In the genomic region with DNA sequence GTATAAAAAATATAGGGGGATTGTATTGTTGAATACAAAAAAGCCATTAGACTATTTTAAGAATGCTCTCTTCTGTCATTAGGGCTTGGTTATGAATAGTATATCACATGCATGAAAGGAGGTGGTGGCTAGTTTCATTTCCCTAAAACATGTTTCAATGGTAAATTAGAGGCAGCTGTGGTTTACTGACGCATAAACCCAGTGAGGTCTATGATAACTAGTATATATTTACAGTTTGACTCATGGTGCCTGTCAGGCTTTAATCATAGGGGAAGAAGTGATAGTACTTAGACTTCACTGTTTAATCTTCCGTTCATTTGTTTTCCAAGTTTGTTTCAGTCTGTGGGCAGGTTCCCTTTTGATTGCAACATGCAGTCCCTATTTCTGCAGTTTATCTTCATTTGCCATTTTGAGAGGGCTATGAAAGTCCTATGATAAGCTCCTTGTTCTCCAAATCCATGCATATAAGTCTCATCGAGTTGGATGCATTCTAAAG, we compare ENCODE assay signal across 8 cellular contexts. TPM values are rescaled to one million over a fixed set of nuclear protein-coding genes. Genes with fewer than 3 reads are reported as not detected.
A peak's percentile ranks its signal among the peaks of the same experiment; 100 is the strongest.
DNase-seq lines count a peak whose midpoint lies in the region; ATAC-seq, FAIRE-seq and TF ChIP-seq lines count a peak whose summit lies in the region.

No MANE protein-coding gene starts in this region.

- intact Hi-C loops in HepG2 (cut with micrococcal nuclease; ENCODE audit: unreplicated experiment), result no loop called here

- no peak overlapping the region; a peak in 1 of 6 replicates for H3K4me3 ChIP-seq in HepG2 (replicated peaks in 1 of 3; ENCODE audit: insufficient read depth in 1 of 3, low read depth in 2 of 3, low read length in 3 of 3)

- H3K9ac ChIP-seq in HepG2 (ENCODE audit: insufficient read depth, low read depth, low read length), result no peak overlapping the region

- in situ Hi-C loops in HepG2 (cut with HindIII; ENCODE audit: extremely low pct_ligation_motif_present, low pct_unique_long_range_greater_than_20kb), result no loop called here

- H3K9me3 ChIP-seq in HepG2 (ENCODE audit: low read length), result no peaks in the 10 kb centered on the region

- POLR2A ChIA-PET in activated naive CD8-positive, alpha-beta T cell treated with anti-CD3 and anti-CD28 coated beads, Interleukin-2, amount 10 ng/mL, durations not matched to agents 7 days and 5 days (lab: Charles Lee), result interaction anchor here (0.9 kb wide), 1 partner anchor 54 kb away, joined by 3 read pairs; no protein-coding TSS in a partner anchor
- POLR2A ChIA-PET in HepG2 (lab: Yijun Ruan, JAX), result interaction anchor here (1.0 to 2.2 kb wide), 4 partner anchors 12 to 55 kb away, joined by 3 to 11 read pairs (median 6); a partner anchor contains a TSS

- no peaks in the 10 kb centered on the region for H3K9me3 Mint-ChIP-seq in activated naive CD8-positive, alpha-beta T cell treated with anti-CD3 and anti-CD28 coated beads, Interleukin-2, amount 10 ng/mL, durations not matched to agents 7 days and 5 days

- DNase-seq in activated T-cell treated with anti-CD3 and anti-CD28 coated beads for 24 hours (ENCODE audit: low read depth) (peak; percentile 24), activated T-cell treated with anti-CD3 and anti-CD28 coated beads for 4 hours (no peak), H54 (ENCODE audit: insufficient read length, low spot score) (peak; percentile 40), M059J (ENCODE audit: low read depth) (peak; percentile 94), HepG2 (ENCODE audit: low spot score) (peak; percentile 94), epidermal melanocyte (ENCODE audit: insufficient read length, low spot score) (no peak), NK-92 (lab: John Stamatoyannopoulos, UW; ENCODE audit: unreplicated experiment) (no peak)
- DNase-seq in activated naive CD8-positive, alpha-beta T cell treated with anti-CD3 and anti-CD28 coated beads, Interleukin-2, amount 10 ng/mL, durations not matched to agents 7 days and 5 days, result no peak

- no TSS peak for BruUV-seq in HepG2 (replicated peaks; lab: Mats Ljungman, UMichigan)

- ATAC-seq in activated naive CD8-positive, alpha-beta T cell treated with anti-CD3 and anti-CD28 coated beads, Interleukin-2, amount 10 ng/mL, durations not matched to agents 7 days and 5 days (ENCODE audit: low read depth), result peak; percentile 92
- peak; percentile 87 for ATAC-seq in HepG2

- TF ChIP-seq RAD21 in HepG2 (CRISPR knock-in tag; IDR thresholded peaks at IDR 0.05), result no peak

- peak overlapping the region; percentile 29 for H3K4me2 ChIP-seq in HepG2 (ENCODE audit: low read depth, low read length)

- H3K27ac ChIP-seq in HepG2 (ENCODE audit: extremely low read length, insufficient read depth, low read length), result peak overlapping the region; percentile 1

- 6% methylated on average over 3 of the region's 3 CpGs for WGBS in HepG2 (ENCODE audit: low lambda C conversion rate)

- no peaks in the 10 kb centered on the region for H3K27me3 ChIP-seq in HepG2 (ENCODE audit: control insufficient read depth in 1 of 2, insufficient read depth in 2 of 2, low read length in 2 of 2)

- no peak overlapping the region for H2AFZ ChIP-seq in HepG2 (ENCODE audit: low read length)

- peaks cover 19% of the 10 kb centered on the region for H3K4me1 Mint-ChIP-seq in activated naive CD8-positive, alpha-beta T cell treated with anti-CD3 and anti-CD28 coated beads, Interleukin-2, amount 10 ng/mL, durations not matched to agents 7 days and 5 days

- no peaks in the 10 kb centered on the region for H3K36me3 ChIP-seq in HepG2 (replicated peaks in 1 of 2; ENCODE audit: control insufficient read depth in 1 of 2, insufficient read depth in 2 of 2, low read length in 2 of 2)

- peak overlapping the region; percentile 59 for H3K4me3 Mint-ChIP-seq in activated naive CD8-positive, alpha-beta T cell treated with anti-CD3 and anti-CD28 coated beads, Interleukin-2, amount 10 ng/mL, durations not matched to agents 7 days and 5 days

- peaks cover 2% of the 10 kb centered on the region for H3K36me3 Mint-ChIP-seq in activated naive CD8-positive, alpha-beta T cell treated with anti-CD3 and anti-CD28 coated beads, Interleukin-2, amount 10 ng/mL, durations not matched to agents 7 days and 5 days

- no peaks in the 10 kb centered on the region for H4K20me1 ChIP-seq in HepG2 (ENCODE audit: insufficient read depth, low read length)

- TF ChIP-seq CTCF in HepG2 (CRISPR knock-in tag; IDR thresholded peaks at IDR 0.05), result no peak

- CTCF ChIA-PET in HepG2 (lab: Yijun Ruan, JAX; ENCODE audit: low intra/inter-chr PET ratio, low total read pairs), result no interaction called here

- no peaks in the 10 kb centered on the region for H3K79me2 ChIP-seq in HepG2 (ENCODE audit: insufficient read depth, low read length)

- peaks cover under 1% of the 10 kb centered on the region for H3K27me3 Mint-ChIP-seq in activated naive CD8-positive, alpha-beta T cell treated with anti-CD3 and anti-CD28 coated beads, Interleukin-2, amount 10 ng/mL, durations not matched to agents 7 days and 5 days

- TF ChIP-seq EP300 in HepG2 (IDR thresholded peaks at IDR 0.05; ENCODE audit: low read depth in 2 of 2, low read length in 2 of 2) (peak in 1 of 2 experiments; percentile 94; a peak in 2 of 4 replicates), HepG2 (CRISPR knock-in tag; IDR thresholded peaks at IDR 0.05; ENCODE audit: borderline replicate concordance) (peak; percentile 85)

- TF ChIP-seq POLR2A in H54 (IDR thresholded peaks at IDR 0.05; ENCODE audit: low read depth, low read length) (no peak), HepG2 (IDR thresholded peaks at IDR 0.05; ENCODE audit: insufficient read depth in 1 of 2, low read depth in 2 of 2, low read length in 2 of 2) (no peak)

- peaks cover 40% of the 10 kb centered on the region for H3K4me1 ChIP-seq in HepG2 (ENCODE audit: insufficient read depth, low read length)

- FAIRE-seq in H54 (lab: Jason Lieb, UNC) (peak; percentile 90), HepG2 (lab: Jason Lieb, UNC) (peak; percentile 8)

- peak overlapping the region; percentile 72 for H3K27ac Mint-ChIP-seq in activated naive CD8-positive, alpha-beta T cell treated with anti-CD3 and anti-CD28 coated beads, Interleukin-2, amount 10 ng/mL, durations not matched to agents 7 days and 5 days

TF ChIP-seq in HepG2, 621 proteins besides CTCF, POLR2A, EP300 and RAD21 (continues in another document):
- TF ChIP-seq NFIC (IDR thresholded peaks at IDR 0.05; ENCODE audit: low read length), result peak; percentile 64; the same call in 1 of the 2 replicates
- TF ChIP-seq HOXD1 (CRISPR knock-in tag; IDR thresholded peaks at IDR 0.05), result peak; percentile 91; the same call in 1 of the 2 replicates
- TF ChIP-seq, protein P1, sequence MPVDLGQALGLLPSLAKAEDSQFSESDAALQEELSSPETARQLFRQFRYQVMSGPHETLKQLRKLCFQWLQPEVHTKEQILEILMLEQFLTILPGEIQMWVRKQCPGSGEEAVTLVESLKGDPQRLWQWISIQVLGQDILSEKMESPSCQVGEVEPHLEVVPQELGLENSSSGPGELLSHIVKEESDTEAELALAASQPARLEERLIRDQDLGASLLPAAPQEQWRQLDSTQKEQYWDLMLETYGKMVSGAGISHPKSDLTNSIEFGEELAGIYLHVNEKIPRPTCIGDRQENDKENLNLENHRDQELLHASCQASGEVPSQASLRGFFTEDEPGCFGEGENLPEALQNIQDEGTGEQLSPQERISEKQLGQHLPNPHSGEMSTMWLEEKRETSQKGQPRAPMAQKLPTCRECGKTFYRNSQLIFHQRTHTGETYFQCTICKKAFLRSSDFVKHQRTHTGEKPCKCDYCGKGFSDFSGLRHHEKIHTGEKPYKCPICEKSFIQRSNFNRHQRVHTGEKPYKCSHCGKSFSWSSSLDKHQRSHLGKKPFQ (CRISPR knock-in tag; IDR thresholded peaks at IDR 0.05; ENCODE audit: insufficient replicate concordance), result no peak
- no peak for TF ChIP-seq ZNF569 (CRISPR knock-in tag; IDR thresholded peaks at IDR 0.05; ENCODE audit: borderline replicate concordance)
- no peak for TF ChIP-seq ONECUT2 (CRISPR knock-in tag; IDR thresholded peaks at IDR 0.05)
- no peak for TF ChIP-seq ZNF747 (CRISPR knock-in tag; IDR thresholded peaks at IDR 0.05; ENCODE audit: borderline replicate concordance)
- TF ChIP-seq ZNF24 (IDR thresholded peaks at IDR 0.05), result peak; percentile 87

RNA-seq across cellular contexts. Expression of a gene that starts 55.1 kb away (rescaled TPM):
- 12.6 and 21.0 TPM in 2 replicates for total RNA-seq in M059J (2014; rRNA removed; shearing (Covaris generic))
- 10 to 100 TPM; 12.1 to 13.7 TPM for total RNA-seq in activated naive CD8-positive, alpha-beta T cell treated with anti-CD3 and anti-CD28 coated beads, Interleukin-2, amount 10 ng/mL, durations not matched to agents 7 days and 5 days
- 45.9 and 49.6 TPM in 2 replicates for total RNA-seq in HepG2 (2016; rRNA removed; fragmentation: Illumina TruSeq; extraction: Trizol)
- total RNA-seq in HepG2 (2016; cell fraction: cytosol; rRNA removed; fragmentation: Illumina TruSeq; extraction: Trizol; ENCODE audit: low read depth), result 9.3 and 11.7 TPM in 2 replicates
- 46.7 and 48.9 TPM in 2 replicates for total RNA-seq in HepG2 (2016; cell fraction: insoluble cytoplasmic fraction; rRNA removed; fragmentation: Illumina TruSeq; extraction: Trizol)
- total RNA-seq in HepG2 (2016; cell fraction: membrane; rRNA removed; fragmentation: Illumina TruSeq; extraction: Trizol), result 17.7 and 20.9 TPM in 2 replicates
- 85.1 and 105 TPM in 2 replicates for total RNA-seq in HepG2 (2016; cell fraction: nucleus; rRNA removed; fragmentation: Illumina TruSeq; extraction: Trizol)
- 38.9 and 53.2 TPM in 2 replicates for polyA plus RNA-seq in HepG2 (2011; rRNA removed)
- 15.2 and 25.2 TPM in 2 replicates for polyA plus RNA-seq in HepG2 (2011; cell fraction: cytosol; rRNA removed)
- 42.0 and 43.8 TPM in 2 replicates for polyA plus RNA-seq in HepG2 (2011; cell fraction: nucleus; rRNA removed)
- 42.7 and 67.4 TPM in 2 replicates for polyA plus RNA-seq in HepG2 (2012)
- polyA plus RNA-seq in HepG2 (2016; cell fraction: cytosol; fragmentation: Illumina TruSeq; extraction: Trizol; ENCODE audit: low read depth), result 3.1 and 3.5 TPM in 2 replicates
- 44.4 and 45.5 TPM in 2 replicates for polyA plus RNA-seq in HepG2 (2016; cell fraction: insoluble cytoplasmic fraction; fragmentation: Illumina TruSeq; extraction: Trizol; ENCODE audit: low read depth)
- 8.1 and 8.9 TPM in 2 replicates for polyA plus RNA-seq in HepG2 (2016; cell fraction: membrane; fragmentation: Illumina TruSeq; extraction: Trizol; ENCODE audit: low read depth)
- polyA plus RNA-seq in HepG2 (2016; cell fraction: nucleus; fragmentation: Illumina TruSeq; extraction: Trizol; ENCODE audit: insufficient read depth, low read depth), result 91.5 and 93.7 TPM in 2 replicates
- polyA minus RNA-seq in HepG2 (2011; rRNA and poly(A)+ RNA removed; ENCODE audit: low replicate concordance), result 4.5 and 18.5 TPM in 2 replicates
- polyA minus RNA-seq in HepG2 (2011; cell fraction: cytosol; rRNA and poly(A)+ RNA removed), result 40.5 and 40.9 TPM in 2 replicates
- 370 and 413 TPM in 2 replicates for polyA minus RNA-seq in HepG2 (2011; cell fraction: nucleus; rRNA and poly(A)+ RNA removed)

Comparison
In these comparisons a context has a peak if more than half of its experiments do, and no peak if none do; other contexts are left out.
1. DNase-seq: peak in activated T-cell treated with anti-CD3 and anti-CD28 coated beads for 24 hours (single experiment), H54 (single experiment), M059J (single experiment) and HepG2 (single experiment); none in activated T-cell treated with anti-CD3 and anti-CD28 coated beads for 4 hours (single experiment), activated naive CD8-positive, alpha-beta T cell treated with anti-CD3 and anti-CD28 coated beads, Interleukin-2, amount 10 ng/mL, durations not matched to agents 7 days and 5 days (single experiment), epidermal melanocyte (single experiment) and NK-92 (single experiment).